23 cellular contexts compared by ENCODE assay signal in genomic region chr16:65728172-65728571, GRCh38.
DNase-seq lines count a peak whose midpoint lies in the region; ATAC-seq and TF ChIP-seq lines count a peak whose summit lies in the region.
"Had no signal": no experiment of that assay in that cellular context is flagged by ENCODE, and none has a peak within 500 bp of the region (broad histone marks: within the 10 kb centered on the region; RNA-seq: fewer than 3 reads in every experiment).

No MANE protein-coding gene starts in this region.

- H3K27me3 ChIP-seq in HUES48 (ENCODE audit: control insufficient read depth, insufficient read depth, low read length) (no peaks in the 10 kb centered on the region), foreskin keratinocyte (no peaks in the 10 kb centered on the region), neural progenitor cell (no peaks in the 10 kb centered on the region)
- H3K27me3 ChIP-seq: brain microvascular endothelial cell, tibial artery had no signal

- peaks cover 7% of the 10 kb centered on the region for H3F3A ChIP-seq in neural progenitor cell (ENCODE audit: low read depth)

- H4K20me1 ChIP-seq in neural progenitor cell (ENCODE audit: low read depth) = peaks cover 5% of the 10 kb centered on the region

- peak overlapping the region; percentile 35 for H3K4me2 ChIP-seq in neural progenitor cell

- H3K4me1 ChIP-seq in HUES48 (ENCODE audit: control insufficient read depth, insufficient read depth, low read length) (peaks cover 42% of the 10 kb centered on the region), foreskin keratinocyte (peaks cover 11% of the 10 kb centered on the region), neural progenitor cell (peaks cover 15% of the 10 kb centered on the region)

- ATAC-seq in foreskin keratinocyte = peak; percentile 20
- no peak for ATAC-seq in HG02938 (IDR thresholded peaks at IDR 0.05; ENCODE audit: unreplicated experiment)
- no peak for ATAC-seq in HG02973 (IDR thresholded peaks at IDR 0.05; ENCODE audit: unreplicated experiment)
- ATAC-seq: activated CD8-positive, alpha-beta T cell treated with anti-CD3 and anti-CD28 coated beads for 36 hours; activated T-cell treated with anti-CD3 and anti-CD28 coated beads, Interleukin-2, amount 50 U/mL, for 4 hours; GM12878; lower lobe of right lung; naive thymus-derived CD4-positive, alpha-beta T cell; stimulated activated naive B cell treated with anti-CD40 and anti-IgM and Interleukin-4, amounts not matched to agents 10 μg/mL and 1 μg/mL and 100 μg/mL, for 72 hours had no signal

- no peak overlapping the region for H2AFZ ChIP-seq in neural progenitor cell (replicated peaks)

- DNase-seq in SW480 (ENCODE audit: low spot score) = peak; percentile 33
- peak; percentile 15 to 17 for DNase-seq in foreskin keratinocyte
- DNase-seq in neural progenitor cell (ENCODE audit: low spot score) = peak; percentile 90
- DNase-seq in NCI-H2107 treated with DMSO at 0.1 percent for 48 hours (lab: John Stamatoyannopoulos, UW; ENCODE audit: unreplicated experiment) = no peak
- no peak for DNase-seq in osteocyte (ENCODE audit: extremely low spot score, unreplicated experiment)
- DNase-seq: activated CD8-positive, alpha-beta T cell treated with anti-CD3 and anti-CD28 coated beads for 36 hours; activated T-cell treated with anti-CD3 and anti-CD28 coated beads, Interleukin-2, amount 50 U/mL, for 4 hours; AML-193; brain microvascular endothelial cell; Calu3; GDM1; lower lobe of right lung; naive thymus-derived CD4-positive, alpha-beta T cell; NCI-H2029 treated with DMSO at 0.1 percent for 48 hours; NCI-H69; stimulated activated naive B cell treated with anti-CD40 and anti-IgM and Interleukin-4, amounts not matched to agents 10 μg/mL and 1 μg/mL and 100 μg/mL, for 72 hours; tibial artery had no signal

- TF ChIP-seq CTCF in foreskin keratinocyte (conservative IDR thresholded peaks at IDR 0.05) (no peak), neural progenitor cell (IDR thresholded peaks at IDR 0.05) (no peak), osteocyte (IDR thresholded peaks at IDR 0.05) (no peak)

- peak overlapping the region; percentile 34 for H3K4me3 Mint-ChIP-seq in neural progenitor cell
- H3K4me3 Mint-ChIP-seq in osteocyte (ENCODE audit: unreplicated experiment) = no peak overlapping the region
- H3K4me3 Mint-ChIP-seq: activated CD8-positive, alpha-beta T cell treated with anti-CD3 and anti-CD28 coated beads for 36 hours; activated naive CD4-positive, alpha-beta T cell treated with anti-CD3 and anti-CD28 coated beads, Interleukin-2, amount 50 U/mL, for 24 hours; activated T-cell treated with anti-CD3 and anti-CD28 coated beads, Interleukin-2, amount 50 U/mL, for 4 hours; IgD-negative memory B cell; naive thymus-derived CD4-positive, alpha-beta T cell; stimulated activated naive B cell treated with anti-CD40 and anti-IgM and Interleukin-4, amounts not matched to agents 10 μg/mL and 1 μg/mL and 100 μg/mL, for 72 hours had no signal

- peak overlapping the region; percentile 81 for H3K27ac Mint-ChIP-seq in neural progenitor cell
- no peak overlapping the region for H3K27ac Mint-ChIP-seq in osteocyte (ENCODE audit: unreplicated experiment)
- H3K27ac Mint-ChIP-seq: activated CD8-positive, alpha-beta T cell treated with anti-CD3 and anti-CD28 coated beads for 36 hours; activated naive CD4-positive, alpha-beta T cell treated with anti-CD3 and anti-CD28 coated beads, Interleukin-2, amount 50 U/mL, for 24 hours; IgD-negative memory B cell; naive thymus-derived CD4-positive, alpha-beta T cell; stimulated activated naive B cell treated with anti-CD40 and anti-IgM and Interleukin-4, amounts not matched to agents 10 μg/mL and 1 μg/mL and 100 μg/mL, for 72 hours had no signal

- no peak overlapping the region for H3K9ac ChIP-seq in HUES48 (ENCODE audit: low read depth, low read length)
- H3K9ac ChIP-seq in neural progenitor cell = no peak overlapping the region

- no peaks in the 10 kb centered on the region for H3K79me2 ChIP-seq in neural progenitor cell (ENCODE audit: low read depth)

- H3K36me3 ChIP-seq in HUES48 (ENCODE audit: control insufficient read depth, insufficient read depth, low read length) (no peaks in the 10 kb centered on the region), neural progenitor cell (no peaks in the 10 kb centered on the region)
- H3K36me3 ChIP-seq: brain microvascular endothelial cell, lower lobe of right lung, tibial artery had no signal

- H3K27ac ChIP-seq in HUES48 (ENCODE audit: low read depth, low read length) (peak overlapping the region; percentile 67), foreskin keratinocyte (no peak overlapping the region), neural progenitor cell (no peak overlapping the region)
- H3K27ac ChIP-seq: brain microvascular endothelial cell, lower lobe of right lung, tibial artery had no signal

- H3K27me3 Mint-ChIP-seq in neural progenitor cell (ENCODE audit: insufficient read depth, low read depth) (peaks cover 4% of the 10 kb centered on the region), osteocyte (ENCODE audit: unreplicated experiment) (peaks cover 7% of the 10 kb centered on the region)
- H3K27me3 Mint-ChIP-seq: IgD-negative memory B cell had no signal

- peaks cover 18% of the 10 kb centered on the region for H3K9me3 Mint-ChIP-seq in neural progenitor cell
- H3K9me3 Mint-ChIP-seq in osteocyte (ENCODE audit: unreplicated experiment) = peaks cover 4% of the 10 kb centered on the region
- H3K9me3 Mint-ChIP-seq: activated CD8-positive, alpha-beta T cell treated with anti-CD3 and anti-CD28 coated beads for 36 hours; activated naive CD4-positive, alpha-beta T cell treated with anti-CD3 and anti-CD28 coated beads, Interleukin-2, amount 50 U/mL, for 24 hours; activated T-cell treated with anti-CD3 and anti-CD28 coated beads, Interleukin-2, amount 50 U/mL, for 4 hours had no signal

- H3K4me1 Mint-ChIP-seq in neural progenitor cell (peaks cover 31% of the 10 kb centered on the region), osteocyte (ENCODE audit: unreplicated experiment) (peaks cover 7% of the 10 kb centered on the region)
- H3K4me1 Mint-ChIP-seq: activated naive CD4-positive, alpha-beta T cell treated with anti-CD3 and anti-CD28 coated beads, Interleukin-2, amount 50 U/mL, for 24 hours; IgD-negative memory B cell; stimulated activated naive B cell treated with anti-CD40 and anti-IgM and Interleukin-4, amounts not matched to agents 10 μg/mL and 1 μg/mL and 100 μg/mL, for 72 hours had no signal

- no peaks in the 10 kb centered on the region for H3K36me3 Mint-ChIP-seq in neural progenitor cell
- no peaks in the 10 kb centered on the region for H3K36me3 Mint-ChIP-seq in osteocyte (ENCODE audit: unreplicated experiment)
- H3K36me3 Mint-ChIP-seq: activated naive CD4-positive, alpha-beta T cell treated with anti-CD3 and anti-CD28 coated beads, Interleukin-2, amount 50 U/mL, for 24 hours; IgD-negative memory B cell; naive thymus-derived CD4-positive, alpha-beta T cell; stimulated activated naive B cell treated with anti-CD40 and anti-IgM and Interleukin-4, amounts not matched to agents 10 μg/mL and 1 μg/mL and 100 μg/mL, for 72 hours had no signal

- H3K9me3 ChIP-seq in HUES48 (ENCODE audit: control insufficient read depth, insufficient read depth, low read length) (no peaks in the 10 kb centered on the region; the same call in 1 of the 2 replicates), neural progenitor cell (ENCODE audit: low read depth) (no peaks in the 10 kb centered on the region)
- H3K9me3 ChIP-seq: lower lobe of right lung, tibial artery had no signal

- no peak overlapping the region for H3K4me3 ChIP-seq in HUES48 (ENCODE audit: low read depth, low read length)
- no peak overlapping the region for H3K4me3 ChIP-seq in neural progenitor cell
- H3K4me3 ChIP-seq: GM12878, lower lobe of right lung, tibial artery had no signal

Comparison
In these comparisons a context has a peak if more than half of its experiments do, and no peak if none do; other contexts are left out.
1. DNase-seq: peak in SW480 (single experiment), foreskin keratinocyte (2 of 2) and neural progenitor cell (single experiment); none in NCI-H2107 treated with DMSO at 0.1 percent for 48 hours (single experiment) and osteocyte (single experiment).